35 cellular contexts compared by ENCODE assay signal in the genomic region with DNA sequence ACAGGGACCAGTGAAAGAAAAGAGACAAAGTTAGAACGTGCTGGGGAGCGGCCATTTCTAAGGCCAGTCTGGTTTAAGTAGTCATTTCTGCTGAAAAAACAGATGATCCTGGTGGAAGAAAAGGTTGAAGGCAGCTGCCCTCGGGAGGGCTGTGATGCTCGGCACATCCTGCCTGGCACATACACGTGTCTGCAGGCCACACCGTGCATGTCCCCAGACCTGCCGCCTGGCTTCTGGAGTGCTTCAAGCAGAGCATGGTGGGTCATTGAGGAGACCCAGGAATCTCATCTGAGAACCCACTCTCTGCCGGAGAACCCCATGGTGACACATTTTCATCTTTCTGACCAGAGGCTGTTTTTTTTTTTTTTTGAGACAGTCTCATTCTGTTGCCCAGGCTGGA.
"Had no signal": no experiment of that assay in that cellular context is flagged by ENCODE, and none has a peak within 500 bp of the region (broad histone marks: within the 10 kb centered on the region; RNA-seq: fewer than 3 reads in every experiment).

No MANE protein-coding gene starts in this region.

- H3K9me3 ChIP-seq: esophagus squamous epithelium, left lung, lower lobe of right lung, right atrium auricular region, upper lobe of left lung, vagina had no signal

- FAIRE-seq: astrocyte, colon, endometrium, islet of Langerhans had no signal

- H3K27me3 Mint-ChIP-seq: activated naive CD8-positive, alpha-beta T cell treated with anti-CD3 and anti-CD28 coated beads, Interleukin-2, amount 10 ng/mL, durations not matched to agents 7 days and 5 days; central memory CD8-positive, alpha-beta T cell had no signal

- DNase-seq: activated CD4-positive, alpha-beta T cell treated with anti-CD3 and anti-CD28 coated beads for 4 hours; activated CD4-positive, alpha-beta T cell treated with anti-CD3 and anti-CD28 coated beads, Interleukin-2, amount 50 U/mL, for 48 hours; activated CD4-positive, CD25-positive, alpha-beta regulatory T cell; activated CD8-positive, alpha-beta memory T cell treated with anti-CD3 and anti-CD28 coated beads, Interleukin-2, amount 50 U/mL, for 4 hours; activated gamma-delta T cell treated with Interleukin-2 at 50 U/mL for 16 hours; activated naive CD8-positive, alpha-beta T cell treated with anti-CD3 and anti-CD28 coated beads, Interleukin-2, amount 10 ng/mL, durations not matched to agents 7 days and 5 days; activated T-cell treated with anti-CD3 and anti-CD28 coated beads, Interleukin-2, amount 50 U/mL, for 1 hour; amniotic stem cell; dermis blood vessel endothelial cell; effector CD4-positive, alpha-beta T cell; esophagus squamous epithelium; foreskin melanocyte; glutamatergic neuron; left lung; lower lobe of right lung; mesenchymal stem cell; occipital lobe; stimulated activated CD4-positive, alpha-beta T cell treated with anti-CD3 and anti-CD28 coated beads, Interleukin-15, amount 100 ng/mL, for 24 hours; stimulated activated CD4-positive, alpha-beta T cell treated with anti-CD3 and anti-CD28 coated beads, Interleukin-2, amount 100 ng/mL, for 24 hours; stimulated activated naive CD4-positive, alpha-beta T cell; substantia nigra; T-helper 1 cell; upper lobe of left lung had no signal

- H3K9me3 Mint-ChIP-seq: activated naive CD8-positive, alpha-beta T cell treated with anti-CD3 and anti-CD28 coated beads, Interleukin-2, amount 10 ng/mL, durations not matched to agents 7 days and 5 days; activated T-helper 1 cell treated with anti-CD3 and anti-CD28 coated beads, Interleukin-12 subunit alpha, Interleukin-12 subunit beta, Interleukin-2, Interleukin-4 antibody, amounts not matched to agents 30 ng/mL and 10 ng/mL and 1 ng/mL, durations not matched to agents 14 hours and 24 hours and 36 hours; central memory CD8-positive, alpha-beta T cell; neural crest cell; T-helper 2 cell treated with Interferon-gamma antibody and Interleukin-4, amounts not matched to agents 5 μg/mL and 100 μg/mL, for 36 hours had no signal

- H3K9ac ChIP-seq: parathyroid adenoma had no signal

- H3K27me3 ChIP-seq: esophagus squamous epithelium, left lung, right atrium auricular region, upper lobe of left lung, vagina had no signal

- H3K4me3 Mint-ChIP-seq: activated naive CD8-positive, alpha-beta T cell treated with anti-CD3 and anti-CD28 coated beads, Interleukin-2, amount 10 ng/mL, durations not matched to agents 7 days and 5 days; activated T-helper 1 cell treated with anti-CD3 and anti-CD28 coated beads, Interleukin-12 subunit alpha, Interleukin-12 subunit beta, Interleukin-2, Interleukin-4 antibody, amounts not matched to agents 30 ng/mL and 10 ng/mL and 1 ng/mL, durations not matched to agents 14 hours and 24 hours and 36 hours; central memory CD8-positive, alpha-beta T cell; neural crest cell; T-helper 2 cell treated with Interferon-gamma antibody and Interleukin-4, amounts not matched to agents 5 μg/mL and 100 μg/mL, for 36 hours had no signal

- ATAC-seq: left lung, lower lobe of right lung had no signal

- H3K27ac Mint-ChIP-seq: activated naive CD8-positive, alpha-beta T cell treated with anti-CD3 and anti-CD28 coated beads, Interleukin-2, amount 10 ng/mL, durations not matched to agents 7 days and 5 days; activated T-helper 1 cell treated with anti-CD3 and anti-CD28 coated beads, Interleukin-12 subunit alpha, Interleukin-12 subunit beta, Interleukin-2, Interleukin-4 antibody, amounts not matched to agents 30 ng/mL and 10 ng/mL and 1 ng/mL, durations not matched to agents 14 hours and 24 hours and 36 hours had no signal

- H2AFZ ChIP-seq: parathyroid adenoma had no signal

- H3K4me3 ChIP-seq: esophagus squamous epithelium, left lung, lower lobe of right lung, right atrium auricular region, upper lobe of left lung, vagina had no signal

- H3K27ac ChIP-seq: epithelial cell of prostate, esophagus squamous epithelium, left lung, lower lobe of right lung, parathyroid adenoma, right atrium auricular region, upper lobe of left lung, vagina had no signal
